24 cellular contexts compared by ENCODE assay signal in genomic region chr6:34941421-34941820, GRCh38.
"Had no signal": no experiment of that assay in that cellular context is flagged by ENCODE, and none has a peak within 500 bp of the region (broad histone marks: within the 10 kb centered on the region; RNA-seq: fewer than 3 reads in every experiment).

No MANE protein-coding gene starts in this region.

- H3K4me3 Mint-ChIP-seq: IgD-negative memory B cell had no signal

- FAIRE-seq: RCC 7860 had no signal

- H3K4me1 ChIP-seq: SJSA1 had no signal

- H3K4me2 ChIP-seq: SK-N-SH had no signal

- H3K4me3 ChIP-seq: MG63, SJSA1 had no signal

- H3K9me3 ChIP-seq: SJSA1, SK-N-SH had no signal

- H3K36me3 ChIP-seq: SJSA1 had no signal

- H3K27me3 ChIP-seq: MG63, SJSA1 had no signal

- H3K9ac ChIP-seq: SK-N-SH had no signal

- H3K9me3 Mint-ChIP-seq: IgD-negative memory B cell had no signal

- H3K27ac ChIP-seq: SJSA1 had no signal

- H3K27ac Mint-ChIP-seq: IgD-negative memory B cell had no signal

- DNase-seq: KBM-7, MG63, NCI-H1092, NCI-H1105 treated with DMSO at 0.1 percent for 48 hours, NCI-H1417 treated with DMSO at 0.1 percent for 48 hours, NCI-H146, NCI-H1694 treated with DMSO at 0.1 percent for 48 hours, NCI-H1930, NCI-H2081 treated with DMSO at 0.1 percent for 48 hours, NCI-H2171, NCI-H226, NCI-H446, NCI-H510A, NCI-H524 treated with DMSO at 0.1 percent for 48 hours, NCI-H69, NCI-H774, Right ventricle myocardium superior, RPMI8226, SIG-M5, SK-N-SH, SW 1271 had no signal

- H3K27me3 Mint-ChIP-seq: IgD-negative memory B cell had no signal
